Comparison of ENCODE assay signal across 13 cellular contexts in genomic region chr5:19891658-19892057, GRCh38.
DNase-seq lines count a peak whose midpoint lies in the region; ATAC-seq and TF ChIP-seq lines count a peak whose summit lies in the region.
"Had no signal": no experiment of that assay in that cellular context is flagged by ENCODE, and none has a peak within 500 bp of the region (broad histone marks: within the 10 kb centered on the region; RNA-seq: fewer than 3 reads in every experiment).

No MANE protein-coding gene starts in this region.

- DNase-seq in AG10803 (ENCODE audit: low read depth) (peak; percentile 42), LHCN-M2 (ENCODE audit: low read depth) (peak; percentile 40), mammary epithelial cell (peak; percentile 64), kidney tubule cell (ENCODE audit: low spot score) (peak; percentile 2), RKO (ENCODE audit: low spot score) (no peak), SKM-1 treated with dmso at 0.1 percent for 144 hours (lab: John Stamatoyannopoulos, UW; ENCODE audit: unreplicated experiment) (no peak)
- no peak for DNase-seq in stimulated activated CD4-positive, alpha-beta T cell treated with anti-CD3 and anti-CD28 coated beads, Interleukin-15, amount 100 ng/mL, for 24 hours
- DNase-seq: activated CD4-positive, alpha-beta memory T cell treated with anti-CD3 and anti-CD28 coated beads for 36 hours; NCI-H2029 treated with DMSO at 0.1 percent for 48 hours; NK-92 treated with Interleukin-12 subunit alpha and Interleukin-12 subunit beta, amount 100 ng/mL, for 24 hours; SJCRH30 had no signal

- H3K27me3 ChIP-seq in mammary epithelial cell (ENCODE audit: insufficient read depth, low read length) = no peaks in the 10 kb centered on the region
- H3K27me3 ChIP-seq: BLaER1 treated with 17β-estradiol and CSF1 and Interleukin-3, amounts not matched to agents 10 nM and 100 nM; SJCRH30 had no signal

- peak overlapping the region; percentile 70 for H3K4me2 ChIP-seq in mammary epithelial cell (ENCODE audit: insufficient read depth, low read depth, low read length)
- H3K4me2 ChIP-seq: BLaER1 treated with 17β-estradiol and CSF1 and Interleukin-3, amounts not matched to agents 10 nM and 100 nM had no signal

- CTCF ChIA-PET in mammary epithelial cell (lab: Charles Lee; ENCODE audit: low non-redundant PET) = no interaction called here

- H3K9ac ChIP-seq in mammary epithelial cell (ENCODE audit: insufficient read depth, low read length) = no peak overlapping the region
- H3K9ac ChIP-seq: BLaER1 treated with 17β-estradiol and CSF1 and Interleukin-3, amounts not matched to agents 10 nM and 100 nM had no signal

- H3K4me1 ChIP-seq in mammary epithelial cell (ENCODE audit: insufficient read depth, low read length) = peaks cover 23% of the 10 kb centered on the region
- H3K4me1 ChIP-seq: BLaER1 treated with 17β-estradiol and CSF1 and Interleukin-3, amounts not matched to agents 10 nM and 100 nM; SJCRH30 had no signal

- BruUV-seq in mammary epithelial cell (replicated peaks; lab: Mats Ljungman, UMichigan) = no TSS peak

- H3K79me2 ChIP-seq in mammary epithelial cell (ENCODE audit: insufficient read depth, low read length) = no peaks in the 10 kb centered on the region

- intact Hi-C loops in mammary epithelial cell (cut with micrococcal nuclease) = no loop called here

- H3K27ac ChIP-seq in mammary epithelial cell (ENCODE audit: insufficient read depth, low read depth, low read length) = peak overlapping the region; percentile 53
- H3K27ac ChIP-seq: BLaER1 treated with 17β-estradiol and CSF1 and Interleukin-3, amounts not matched to agents 10 nM and 100 nM; SJCRH30 had no signal

- in situ Hi-C loops in mammary epithelial cell (cut with MboI; ENCODE audit: low sequenced_read_pairs in 2 of 2) = no loop called here

- H3K9me3 ChIP-seq in mammary epithelial cell (replicated peaks; ENCODE audit: insufficient read depth, low read length) = no peaks in the 10 kb centered on the region
- H3K9me3 ChIP-seq: BLaER1 treated with 17β-estradiol and CSF1 and Interleukin-3, amounts not matched to agents 10 nM and 100 nM; SJCRH30 had no signal

- TF ChIP-seq CTCF in AG10803 (conservative IDR thresholded peaks at IDR 0.05; ENCODE audit: low read length) = no peak
- no peak for TF ChIP-seq CTCF in mammary epithelial cell (conservative IDR thresholded peaks at IDR 0.05 in 1 of 2, IDR thresholded peaks at IDR 0.05 in 1 of 2; ENCODE audit: extremely low read depth in 1 of 2, insufficient read depth in 1 of 2, low read depth in 1 of 2, low read length in 2 of 2)

- 0% methylated on average over 1 of the region's 1 CpG for WGBS in mammary epithelial cell (ENCODE audit: low coverage, missing lambda C conversion rate)

- no peaks in the 10 kb centered on the region for H3K36me3 ChIP-seq in mammary epithelial cell (ENCODE audit: insufficient read depth, low read length)
- H3K36me3 ChIP-seq: BLaER1 treated with 17β-estradiol and CSF1 and Interleukin-3, amounts not matched to agents 10 nM and 100 nM; SJCRH30 had no signal

- no peaks in the 10 kb centered on the region for H4K20me1 ChIP-seq in mammary epithelial cell (ENCODE audit: insufficient read depth, low read length)
- H4K20me1 ChIP-seq: BLaER1 treated with 17β-estradiol and CSF1 and Interleukin-3, amounts not matched to agents 10 nM and 100 nM had no signal

- no peak for ATAC-seq in HG03097 (IDR thresholded peaks at IDR 0.05; ENCODE audit: low FRiP score, unreplicated experiment)

- peak overlapping the region; percentile 65 for H2AFZ ChIP-seq in mammary epithelial cell (ENCODE audit: low read depth, low read length)

- H3K4me3 ChIP-seq in AG10803 (ENCODE audit: low read length) (no peak overlapping the region), mammary epithelial cell (replicated peaks in 1 of 3; ENCODE audit: insufficient read depth in 1 of 3, low read depth in 2 of 3, low read length in 3 of 3) (no peak overlapping the region)
- H3K4me3 ChIP-seq: BLaER1 treated with 17β-estradiol and CSF1 and Interleukin-3, amounts not matched to agents 10 nM and 100 nM; SJCRH30 had no signal

- dilution Hi-C loops in mammary epithelial cell (cut with HindIII; ENCODE audit: low sequenced_read_pairs) = no loop called here

Comparison
In these comparisons a context has a peak if more than half of its experiments do, and no peak if none do; other contexts are left out.
1. DNase-seq: peak in AG10803 (single experiment), LHCN-M2 (single experiment), mammary epithelial cell (single experiment) and kidney tubule cell (single experiment); none in RKO (single experiment), stimulated activated CD4-positive, alpha-beta T cell treated with anti-CD3 and anti-CD28 coated beads, Interleukin-15, amount 100 ng/mL, for 24 hours (single experiment) and SKM-1 treated with dmso at 0.1 percent for 144 hours (single experiment).